ENCODE assay signal across 26 cellular contexts in genomic region chr22:27501191-27501936, GRCh38.
DNase-seq lines count a peak whose midpoint lies in the region; ATAC-seq and TF ChIP-seq lines count a peak whose summit lies in the region.
"Had no signal": no experiment of that assay in that cellular context is flagged by ENCODE, and none has a peak within 500 bp of the region (broad histone marks: within the 10 kb centered on the region; RNA-seq: fewer than 3 reads in every experiment).

No MANE protein-coding gene starts in this region.

- H3K4me3 Mint-ChIP-seq in brain (no peak overlapping the region), mesothelial cell of epicardium (no peak overlapping the region)
- H3K4me3 Mint-ChIP-seq: activated T-cell treated with anti-CD3 and anti-CD28 coated beads, Interleukin-2, amount 50 U/mL, for 72 hours; CD8-positive, alpha-beta memory T cell; immature natural killer cell had no signal

- no peak overlapping the region for H3K27ac ChIP-seq in aorta (ENCODE audit: low read depth in 1 of 2, low read length in 2 of 2)
- H3K27ac ChIP-seq: epithelial cell of prostate, heart right ventricle, spleen had no signal

- H3K9me3 ChIP-seq in aorta (ENCODE audit: control insufficient read depth, low read length): no peaks in the 10 kb centered on the region

- H3K4me1 ChIP-seq in aorta (ENCODE audit: control insufficient read depth in 1 of 2, insufficient read depth in 2 of 2, low read length in 2 of 2): no peaks in the 10 kb centered on the region
- H3K4me1 ChIP-seq: spleen had no signal

- H3K36me3 Mint-ChIP-seq in brain: no peaks in the 10 kb centered on the region
- no peaks in the 10 kb centered on the region for H3K36me3 Mint-ChIP-seq in mesothelial cell of epicardium
- H3K36me3 Mint-ChIP-seq: CD8-positive, alpha-beta memory T cell; immature natural killer cell had no signal

- TF ChIP-seq CTCF in brain (conservative IDR thresholded peaks at IDR 0.05) (no peak), mesothelial cell of epicardium (IDR thresholded peaks at IDR 0.05; ENCODE audit: unreplicated experiment) (no peak)

- ATAC-seq in aorta (ENCODE audit: low FRiP score): no peak
- ATAC-seq: activated T-cell treated with anti-CD3 and anti-CD28 coated beads, Interleukin-2, amount 50 U/mL, for 72 hours; heart right ventricle; left ventricle myocardium superior had no signal

- peaks cover 13% of the 10 kb centered on the region for H3K4me1 Mint-ChIP-seq in brain
- H3K4me1 Mint-ChIP-seq in mesothelial cell of epicardium: peaks cover 2% of the 10 kb centered on the region
- H3K4me1 Mint-ChIP-seq: CD8-positive, alpha-beta memory T cell; immature natural killer cell had no signal

- intact Hi-C loops in aorta (cut with DNase I): no loop called here

- H3K27me3 Mint-ChIP-seq in brain (no peaks in the 10 kb centered on the region), mesothelial cell of epicardium (ENCODE audit: low read depth) (no peaks in the 10 kb centered on the region)

- no peaks in the 10 kb centered on the region for H3K36me3 ChIP-seq in aorta (ENCODE audit: control insufficient read depth in 1 of 2, insufficient read depth in 2 of 2, low read length in 1 of 2)
- H3K36me3 ChIP-seq: heart right ventricle, spleen had no signal

- H3K27ac Mint-ChIP-seq in brain (peak overlapping the region in 3 of 5 experiments; percentile 48 to 82 (median 57)), mesothelial cell of epicardium (peak overlapping the region; percentile 47)
- H3K27ac Mint-ChIP-seq: activated T-cell treated with anti-CD3 and anti-CD28 coated beads, Interleukin-2, amount 50 U/mL, for 72 hours; CD8-positive, alpha-beta memory T cell; immature natural killer cell had no signal

- peak; percentile 27 for DNase-seq in NCI-H1105 treated with DMSO at 0.1 percent for 48 hours (lab: John Stamatoyannopoulos, UW)
- DNase-seq in NCI-H1105 (lab: John Stamatoyannopoulos, UW): no peak
- DNase-seq in mesothelial cell of epicardium (ENCODE audit: low spot score in 2 of 2, unreplicated experiment in 2 of 2): no peak
- DNase-seq in NCI-H446 (lab: John Stamatoyannopoulos, UW): no peak
- DNase-seq in OCI-M2 (lab: John Stamatoyannopoulos, UW; ENCODE audit: unreplicated experiment): no peak
- no peak for DNase-seq in aorta
- DNase-seq in activated CD4-positive, alpha-beta T cell treated with anti-CD3 and anti-CD28 coated beads for 48 hours: no peak
- DNase-seq: activated naive CD4-positive, alpha-beta T cell treated with anti-CD3 and anti-CD28 coated beads, Interleukin-2, amount 50 U/mL, for 16 hours; activated T-cell treated with anti-CD3 and anti-CD28 coated beads, Interleukin-2, amount 50 U/mL, for 72 hours; anterior cingulate cortex; CD8-positive, alpha-beta memory T cell; cerebellar nuclear complex; DMS79 treated with DMSO at 0.1 percent for 48 hours; heart right ventricle; immature natural killer cell; Karpas-422; left ventricle myocardium superior; NCI-H748 treated with DMSO at 0.1 percent for 48 hours; retina; Right ventricle myocardium superior; spleen; stimulated activated CD4-positive, alpha-beta T cell treated with anti-CD3 and anti-CD28 coated beads, Interleukin-4, amount 100 ng/mL, for 1 hour; stimulated activated naive CD4-positive, alpha-beta T cell treated with Interleukin-2 at 50 U/mL for 16 hours; SW 1271 had no signal

- WGBS in aorta, 2 donors: 86 to 95% methylated on average over 9 of the region's 9 CpGs

- H3K27me3 ChIP-seq in aorta (ENCODE audit: control insufficient read depth in 1 of 2, insufficient read depth in 2 of 2, low read length in 1 of 2): no peaks in the 10 kb centered on the region

- H3K9me3 Mint-ChIP-seq in brain: peaks cover 0 to 5% (median 2%) of the 10 kb centered on the region in 5 experiments
- H3K9me3 Mint-ChIP-seq in mesothelial cell of epicardium: peaks cover 4% of the 10 kb centered on the region
- H3K9me3 Mint-ChIP-seq: immature natural killer cell had no signal

- H3K4me3 ChIP-seq in aorta (ENCODE audit: low read length in 2 of 2): no peak overlapping the region
- H3K4me3 ChIP-seq: heart right ventricle, spleen had no signal
